ENCODE assay signal across 8 cellular contexts in the genomic region with DNA sequence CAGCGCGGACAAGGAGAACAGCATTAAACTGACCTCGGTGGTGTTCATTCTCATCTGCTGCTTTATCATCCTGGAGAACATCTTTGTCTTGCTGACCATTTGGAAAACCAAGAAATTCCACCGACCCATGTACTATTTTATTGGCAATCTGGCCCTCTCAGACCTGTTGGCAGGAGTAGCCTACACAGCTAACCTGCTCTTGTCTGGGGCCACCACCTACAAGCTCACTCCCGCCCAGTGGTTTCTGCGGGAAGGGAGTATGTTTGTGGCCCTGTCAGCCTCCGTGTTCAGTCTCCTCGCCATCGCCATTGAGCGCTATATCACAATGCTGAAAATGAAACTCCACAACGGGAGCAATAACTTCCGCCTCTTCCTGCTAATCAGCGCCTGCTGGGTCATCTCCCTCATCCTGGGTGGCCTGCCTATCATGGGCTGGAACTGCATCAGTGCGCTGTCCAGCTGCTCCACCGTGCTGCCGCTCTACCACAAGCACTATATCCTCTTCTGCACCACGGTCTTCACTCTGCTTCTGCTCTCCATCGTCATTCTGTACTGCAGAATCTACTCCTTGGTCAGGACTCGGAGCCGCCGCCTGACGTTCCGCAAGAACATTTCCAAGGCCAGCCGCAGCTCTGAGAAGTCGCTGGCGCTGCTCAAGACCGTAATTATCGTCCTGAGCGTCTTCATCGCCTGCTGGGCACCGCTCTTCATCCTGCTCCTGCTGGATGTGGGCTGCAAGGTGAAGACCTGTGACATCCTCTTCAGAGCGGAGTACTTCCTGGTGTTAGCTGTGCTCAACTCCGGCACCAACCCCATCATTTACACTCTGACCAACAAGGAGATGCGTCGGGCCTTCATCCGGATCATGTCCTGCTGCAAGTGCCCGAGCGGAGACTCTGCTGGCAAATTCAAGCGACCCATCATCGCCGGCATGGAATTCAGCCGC. TPM values are rescaled to one million over a fixed set of nuclear protein-coding genes. Genes with fewer than 3 reads are reported as not detected.
DNase-seq lines count a peak whose midpoint lies in the region; ATAC-seq and TF ChIP-seq lines count a peak whose summit lies in the region.

No MANE protein-coding gene starts in this region.

- no CpG with 5 or more reads among the region's 42 CpGs for WGBS in trophoblast cell (ENCODE audit: extremely low coverage, insufficient coverage, insufficient read length)

- H3K4me1 ChIP-seq in parathyroid adenoma: no peaks in the 10 kb centered on the region
- H3K4me1 ChIP-seq in trophoblast cell (ENCODE audit: control insufficient read depth in 1 of 2, insufficient read depth in 2 of 2, low read length in 2 of 2): peaks cover 0 to 4% of the 10 kb centered on the region in 2 experiments

- no peak overlapping the region for H3K4ac ChIP-seq in trophoblast cell (ENCODE audit: low read depth, low read length)

- H3K79me1 ChIP-seq in trophoblast cell (ENCODE audit: low read length): no peaks in the 10 kb centered on the region

- H2BK120ac ChIP-seq in trophoblast cell (ENCODE audit: insufficient read depth, low read length, poor library complexity): no peak overlapping the region

- H4K12ac ChIP-seq in trophoblast cell (ENCODE audit: low read depth, low read length): no peak overlapping the region

- no peaks in the 10 kb centered on the region for H3K9me3 ChIP-seq in parathyroid adenoma (ENCODE audit: control insufficient read depth, low read length)
- H3K9me3 ChIP-seq in trophoblast cell (ENCODE audit: insufficient read depth, low read depth, low read length): no peaks in the 10 kb centered on the region

- H2AFZ ChIP-seq in parathyroid adenoma: no peak overlapping the region
- no peak overlapping the region for H2AFZ ChIP-seq in trophoblast cell (ENCODE audit: insufficient read depth, low read length, poor library complexity)

- ATAC-seq in GM21447 (IDR thresholded peaks at IDR 0.05; ENCODE audit: unreplicated experiment): no peak

- intact Hi-C loops in CD14-positive monocyte (cut with micrococcal nuclease): loop anchor here (5.0 to 10.0 kb wide), 3 partner anchors 48 to 322 kb away; partner anchors contain the start of gene DPH5 (in 1 of the 2)

- no peak overlapping the region for H4K91ac ChIP-seq in trophoblast cell (ENCODE audit: low read depth, low read length)

- no peak overlapping the region for H3K18ac ChIP-seq in trophoblast cell (ENCODE audit: low read length)

- H3K4me1 Mint-ChIP-seq in CD14-positive monocyte: peaks cover 36% of the 10 kb centered on the region

- no peak overlapping the region for H3K9ac ChIP-seq in parathyroid adenoma
- no peak overlapping the region for H3K9ac ChIP-seq in trophoblast cell (ENCODE audit: low read length)

- no peak overlapping the region for H2BK5ac ChIP-seq in trophoblast cell (ENCODE audit: low read depth, low read length, poor library complexity)

- no peaks in the 10 kb centered on the region for H3K27me3 ChIP-seq in parathyroid adenoma (ENCODE audit: control insufficient read depth, insufficient read depth, low read length)
- peaks cover 16% of the 10 kb centered on the region for H3K27me3 ChIP-seq in trophoblast cell (ENCODE audit: insufficient read depth, low read length)

- H3K36me3 ChIP-seq in parathyroid adenoma (ENCODE audit: control insufficient read depth, insufficient read depth, low read length): no peaks in the 10 kb centered on the region
- no peaks in the 10 kb centered on the region for H3K36me3 ChIP-seq in trophoblast cell (ENCODE audit: control insufficient read depth in 1 of 2, insufficient read depth in 2 of 2, low read length in 2 of 2)

- peak overlapping the region; percentile 73 to 99 for H3K4me3 Mint-ChIP-seq in CD14-positive monocyte

- no peaks in the 10 kb centered on the region for H3K79me2 ChIP-seq in parathyroid adenoma
- no peaks in the 10 kb centered on the region for H3K79me2 ChIP-seq in trophoblast cell (ENCODE audit: control insufficient read depth, insufficient read depth, low read length, poor library complexity)

- H3K9me3 Mint-ChIP-seq in CD14-positive monocyte: peaks cover 0 to 11% (median 6%) of the 10 kb centered on the region in 7 donors

- DNase-seq in CD14-positive monocyte (ENCODE audit: low spot score) (no peak), T-helper 2 cell (peak in 4 of 5 experiments; percentile 33 to 89 (median 57)), trophoblast cell (no peak), NCI-H187 treated with DMSO at 0.1 percent for 48 hours (lab: John Stamatoyannopoulos, UW) (no peak), COLO668 (lab: John Stamatoyannopoulos, UW; ENCODE audit: unreplicated experiment) (no peak)
- DNase-seq in central memory CD4-positive, alpha-beta T cell: peak; percentile 68

- peaks cover 41 to 50% (median 47%) of the 10 kb centered on the region in 3 donors for H3K27me3 Mint-ChIP-seq in CD14-positive monocyte (ENCODE audit: low read depth in 3 of 3)

- no peak overlapping the region for H2BK12ac ChIP-seq in trophoblast cell (ENCODE audit: low read length)

- H3K4me2 ChIP-seq in parathyroid adenoma (ENCODE audit: low read length) (peak overlapping the region; percentile 48), trophoblast cell (ENCODE audit: low read length) (no peak overlapping the region)

- H3K27ac Mint-ChIP-seq in CD14-positive monocyte: no peak overlapping the region

- H3K23ac ChIP-seq in trophoblast cell (ENCODE audit: low read length): no peak overlapping the region

- H3K27ac ChIP-seq in parathyroid adenoma: peak overlapping the region; percentile 56
- no peak overlapping the region for H3K27ac ChIP-seq in trophoblast cell (ENCODE audit: low read depth, low read length)

- H3K14ac ChIP-seq in trophoblast cell (ENCODE audit: low read length): no peak overlapping the region

- H2AK5ac ChIP-seq in trophoblast cell (ENCODE audit: low read length): no peak overlapping the region

- H3K4me3 ChIP-seq in parathyroid adenoma (ENCODE audit: low read depth, low read length) (peak overlapping the region; percentile 43), trophoblast cell (ENCODE audit: low read depth, low read length) (no peak overlapping the region)

- TF ChIP-seq CTCF in CD14-positive monocyte (IDR thresholded peaks at IDR 0.05) (peak; percentile 78), parathyroid adenoma (IDR thresholded peaks at IDR 0.05) (no peak)

- H4K8ac ChIP-seq in trophoblast cell (ENCODE audit: low read depth, low read length): no peak overlapping the region

- peaks cover 4 to 16% of the 10 kb centered on the region in 2 donors for H3K36me3 Mint-ChIP-seq in CD14-positive monocyte

RNA-seq across cellular contexts. Expression of gene S1PR1, which starts 2.5 kb away (rescaled TPM):
- polyA plus RNA-seq in CD14-positive monocyte: under 1 TPM; 0.43 to 0.64 TPM
- 4.1 and 5.7 TPM in 2 replicates for polyA plus RNA-seq in trophoblast cell (2013)

Comparison
In these comparisons a context has a peak if more than half of its experiments do, and no peak if none do; other contexts are left out.
1. DNase-seq: peak in T-helper 2 cell (4 of 5) and central memory CD4-positive, alpha-beta T cell (single experiment); none in CD14-positive monocyte (single experiment), trophoblast cell (0 of 2), NCI-H187 treated with DMSO at 0.1 percent for 48 hours (single experiment) and COLO668 (single experiment).